ENCODE assay signal across 17 cellular contexts in genomic region chr15:80985976-80986375, GRCh38.
"Had no signal": no experiment of that assay in that cellular context is flagged by ENCODE, and none has a peak within 500 bp of the region (broad histone marks: within the 10 kb centered on the region; RNA-seq: fewer than 3 reads in every experiment).

No MANE protein-coding gene starts in this region.

- H2AFZ ChIP-seq: neural progenitor cell had no signal

- H3K27ac ChIP-seq: cardiac muscle cell, gastrocnemius medialis, neural progenitor cell, ovary, thoracic aorta, uterus had no signal

- H3K4me3 Mint-ChIP-seq: activated B cell treated with CpG ODN at 0.5 μM for 24 hours; neural progenitor cell; stimulated activated naive CD8-positive, alpha-beta T cell treated with anti-CD3 and anti-CD28 coated beads, Interleukin-15, amount 100 ng/mL, for 72 hours had no signal

- H3K27me3 Mint-ChIP-seq: activated B cell treated with CpG ODN at 0.5 μM for 24 hours; activated naive CD8-positive, alpha-beta T cell treated with anti-CD3 and anti-CD28 coated beads, Interleukin-2, amount 50 U/mL, for 24 hours; activated T-cell treated with anti-CD3 and anti-CD28 coated beads, Interleukin-2, amount 50 U/mL, for 24 hours; stimulated activated naive CD8-positive, alpha-beta T cell treated with anti-CD3 and anti-CD28 coated beads, Interleukin-15, amount 100 ng/mL, for 72 hours; T-cell had no signal

- H3K27ac Mint-ChIP-seq: neural progenitor cell; stimulated activated naive CD8-positive, alpha-beta T cell treated with anti-CD3 and anti-CD28 coated beads, Interleukin-15, amount 100 ng/mL, for 72 hours had no signal

- H3K4me2 ChIP-seq: neural progenitor cell had no signal

- DNase-seq: activated B cell treated with CpG ODN at 0.5 μM for 24 hours; activated gamma-delta T cell; activated naive CD8-positive, alpha-beta T cell treated with anti-CD3 and anti-CD28 coated beads, Interleukin-2, amount 50 U/mL, for 24 hours; activated T-cell treated with anti-CD3 and anti-CD28 coated beads, Interleukin-2, amount 50 U/mL, for 24 hours; gastrocnemius medialis; kidney; left ventricle myocardium superior; mesenchymal stem cell; ovary; sigmoid colon; stimulated activated CD4-positive, alpha-beta T cell treated with anti-CD3 and anti-CD28 coated beads, Interleukin-12 subunit alpha, Interleukin-12 subunit beta, amount 100 ng/mL, for 4 hours; stimulated activated naive CD8-positive, alpha-beta T cell treated with anti-CD3 and anti-CD28 coated beads, Interleukin-15, amount 100 ng/mL, for 72 hours; T-cell; uterus had no signal

- ATAC-seq: activated naive CD8-positive, alpha-beta T cell treated with anti-CD3 and anti-CD28 coated beads, Interleukin-2, amount 50 U/mL, for 24 hours; gastrocnemius medialis; left ventricle myocardium superior; stimulated activated naive CD8-positive, alpha-beta T cell treated with anti-CD3 and anti-CD28 coated beads, Interleukin-15, amount 100 ng/mL, for 72 hours; T-cell had no signal

- H3K27me3 ChIP-seq: cardiac muscle cell, gastrocnemius medialis, neural progenitor cell, ovary, sigmoid colon, uterus had no signal

- H3K4me3 ChIP-seq: cardiac muscle cell, gastrocnemius medialis, neural progenitor cell, ovary, sigmoid colon, thoracic aorta, uterus had no signal

- H3K9me3 Mint-ChIP-seq: activated B cell treated with CpG ODN at 0.5 μM for 24 hours; activated naive CD8-positive, alpha-beta T cell treated with anti-CD3 and anti-CD28 coated beads, Interleukin-2, amount 50 U/mL, for 24 hours; activated T-cell treated with anti-CD3 and anti-CD28 coated beads, Interleukin-2, amount 50 U/mL, for 24 hours; neural progenitor cell; stimulated activated naive CD8-positive, alpha-beta T cell treated with anti-CD3 and anti-CD28 coated beads, Interleukin-15, amount 100 ng/mL, for 72 hours; T-cell had no signal

- H3K9me3 ChIP-seq: gastrocnemius medialis, ovary, sigmoid colon, thoracic aorta, uterus had no signal

- H3K36me3 ChIP-seq: cardiac muscle cell, neural progenitor cell, ovary, thoracic aorta, uterus had no signal

- H3K9ac ChIP-seq: neural progenitor cell had no signal
